Comparison of ENCODE assay signal across 1 cellular context in the genomic region with DNA sequence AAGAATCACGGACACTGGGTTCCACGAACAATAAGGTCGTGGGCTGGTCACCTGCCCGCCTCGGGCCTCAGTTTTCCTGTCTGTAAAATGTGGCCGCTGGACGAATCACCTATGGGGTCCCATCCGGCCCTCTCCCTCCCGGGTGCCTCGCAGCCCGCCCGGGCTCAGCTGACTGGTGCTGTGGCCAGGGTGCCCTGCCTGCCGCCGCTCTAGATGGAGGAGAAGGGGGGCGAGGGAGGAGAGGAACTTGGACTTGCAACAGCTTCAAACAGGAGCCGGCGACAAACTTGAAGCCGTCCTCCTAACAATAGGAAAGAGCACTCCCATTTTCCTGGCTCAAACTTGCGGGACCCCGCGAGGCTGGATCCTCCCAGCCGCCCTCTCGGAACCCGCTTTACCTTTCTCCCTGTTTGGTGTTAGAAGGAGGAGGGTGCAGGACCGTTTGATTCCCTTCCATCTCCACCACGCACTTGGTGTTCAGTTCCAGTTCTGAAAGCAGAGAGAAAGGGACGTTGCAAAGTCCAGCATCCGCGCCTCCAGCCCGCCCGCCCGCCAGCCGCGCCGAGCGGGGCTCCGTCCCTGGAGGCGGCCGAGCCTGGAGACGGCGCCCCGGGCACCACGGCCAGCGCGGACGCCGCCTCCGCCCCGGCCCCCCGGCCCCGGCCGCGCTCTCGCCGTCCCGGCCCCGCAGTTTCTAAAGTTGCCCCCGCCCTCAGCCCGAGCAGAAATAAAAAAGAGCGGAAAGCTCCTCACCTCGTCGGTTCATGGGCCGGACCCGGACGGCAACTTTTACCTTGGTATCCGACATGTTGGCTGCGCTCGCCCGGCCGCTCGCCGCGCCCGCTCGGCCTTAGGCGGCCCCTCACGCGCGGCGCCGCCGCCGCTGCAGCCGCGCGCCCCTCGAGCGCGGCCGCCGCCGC.
TF ChIP-seq lines count a peak whose summit lies in the region.

No MANE protein-coding gene starts in this region.

TF ChIP-seq in HepG2, 621 proteins besides CTCF, POLR2A, EP300 and RAD21 (continued from another document and continues in another):
- TF ChIP-seq, protein P1, sequence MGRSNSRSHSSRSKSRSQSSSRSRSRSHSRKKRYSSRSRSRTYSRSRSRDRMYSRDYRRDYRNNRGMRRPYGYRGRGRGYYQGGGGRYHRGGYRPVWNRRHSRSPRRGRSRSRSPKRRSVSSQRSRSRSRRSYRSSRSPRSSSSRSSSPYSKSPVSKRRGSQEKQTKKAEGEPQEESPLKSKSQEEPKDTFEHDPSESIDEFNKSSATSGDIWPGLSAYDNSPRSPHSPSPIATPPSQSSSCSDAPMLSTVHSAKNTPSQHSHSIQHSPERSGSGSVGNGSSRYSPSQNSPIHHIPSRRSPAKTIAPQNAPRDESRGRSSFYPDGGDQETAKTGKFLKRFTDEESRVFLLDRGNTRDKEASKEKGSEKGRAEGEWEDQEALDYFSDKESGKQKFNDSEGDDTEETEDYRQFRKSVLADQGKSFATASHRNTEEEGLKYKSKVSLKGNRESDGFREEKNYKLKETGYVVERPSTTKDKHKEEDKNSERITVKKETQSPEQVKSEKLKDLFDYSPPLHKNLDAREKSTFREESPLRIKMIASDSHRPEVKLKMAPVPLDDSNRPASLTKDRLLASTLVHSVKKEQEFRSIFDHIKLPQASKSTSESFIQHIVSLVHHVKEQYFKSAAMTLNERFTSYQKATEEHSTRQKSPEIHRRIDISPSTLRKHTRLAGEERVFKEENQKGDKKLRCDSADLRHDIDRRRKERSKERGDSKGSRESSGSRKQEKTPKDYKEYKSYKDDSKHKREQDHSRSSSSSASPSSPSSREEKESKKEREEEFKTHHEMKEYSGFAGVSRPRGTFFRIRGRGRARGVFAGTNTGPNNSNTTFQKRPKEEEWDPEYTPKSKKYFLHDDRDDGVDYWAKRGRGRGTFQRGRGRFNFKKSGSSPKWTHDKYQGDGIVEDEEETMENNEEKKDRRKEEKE (IDR thresholded peaks at IDR 0.05) = no peak
- TF ChIP-seq CERS6 (CRISPR knock-in tag; IDR thresholded peaks at IDR 0.05) (no peak), ZFP41 (CRISPR knock-in tag; IDR thresholded peaks at IDR 0.05; ENCODE audit: borderline replicate concordance) (no peak), KMT2B (CRISPR knock-in tag; IDR thresholded peaks at IDR 0.05) (peak; percentile 85), ZNF496 (CRISPR knock-in tag; IDR thresholded peaks at IDR 0.05; ENCODE audit: insufficient replicate concordance) (no peak), MATR3 (CRISPR knock-in tag; IDR thresholded peaks at IDR 0.05) (no peak), ZNF44 (CRISPR knock-in tag; IDR thresholded peaks at IDR 0.05) (no peak), ISX (CRISPR knock-in tag; conservative IDR thresholded peaks at IDR 0.05) (0 out of 2 replicates have a peak, but pooled peaks have one; percentile 34), KAT8 (CRISPR knock-in tag; IDR thresholded peaks at IDR 0.05) (0 out of 2 replicates have a peak, but pooled peaks have one; percentile 16), ATAD3A (CRISPR knock-in tag; IDR thresholded peaks at IDR 0.05) (no peak), ATF1 (CRISPR knock-in tag; IDR thresholded peaks at IDR 0.05) (no peak), PCBP1 (IDR thresholded peaks at IDR 0.05; ENCODE audit: borderline replicate concordance, low read depth, low read length) (0 out of 2 replicates have a peak, but pooled peaks have one; percentile 41), GTF2F1 (IDR thresholded peaks at IDR 0.05; ENCODE audit: low read length) (no peak), ZFP91 (CRISPR knock-in tag; IDR thresholded peaks at IDR 0.05; ENCODE audit: borderline replicate concordance) (peak; percentile 63; the same call in 1 of the 2 replicates), THAP11 (CRISPR knock-in tag; IDR thresholded peaks at IDR 0.05) (no peak; the same call in 1 of the 2 replicates), ZNF543 (CRISPR knock-in tag; IDR thresholded peaks at IDR 0.05) (no peak), ARHGAP35 (CRISPR knock-in tag; IDR thresholded peaks at IDR 0.05; ENCODE audit: borderline replicate concordance) (peak; percentile 67; the same call in 1 of the 2 replicates), KDM1A (CRISPR knock-in tag; IDR thresholded peaks at IDR 0.05) (peak; percentile 76), ZNF788 (CRISPR knock-in tag; IDR thresholded peaks at IDR 0.05; ENCODE audit: borderline replicate concordance) (no peak), ZBTB43 (CRISPR knock-in tag; conservative IDR thresholded peaks at IDR 0.05) (peak; percentile 49; the same call in 1 of the 2 replicates), ADNP (CRISPR knock-in tag; IDR thresholded peaks at IDR 0.05) (no peak), KAT2B (IDR thresholded peaks at IDR 0.05; ENCODE audit: borderline replicate concordance, low read depth, low read length) (no peak), ZNF768 (CRISPR knock-in tag; IDR thresholded peaks at IDR 0.05) (peak; percentile 52), HMG20A (CRISPR knock-in tag; IDR thresholded peaks at IDR 0.05; ENCODE audit: borderline replicate concordance) (peak; percentile 37; the same call in 1 of the 2 replicates), NAIF1 (CRISPR knock-in tag; IDR thresholded peaks at IDR 0.05; ENCODE audit: borderline replicate concordance) (0 out of 2 replicates have a peak, but pooled peaks have one; percentile 39), PAF1 (CRISPR knock-in tag; IDR thresholded peaks at IDR 0.05) (no peak), TFDP2 (CRISPR knock-in tag; IDR thresholded peaks at IDR 0.05) (peak; percentile 43; the same call in 1 of the 2 replicates), CENPT (CRISPR knock-in tag; IDR thresholded peaks at IDR 0.05; ENCODE audit: low read depth) (no peak), ZSCAN20 (CRISPR knock-in tag; IDR thresholded peaks at IDR 0.05; ENCODE audit: borderline replicate concordance) (no peak), ZMAT3 (CRISPR knock-in tag; conservative IDR thresholded peaks at IDR 0.05) (no peak), MTF1 (CRISPR knock-in tag; IDR thresholded peaks at IDR 0.05) (no peak), ZNF232 (CRISPR knock-in tag; IDR thresholded peaks at IDR 0.05; ENCODE audit: borderline replicate concordance) (no peak; the same call in 1 of the 2 replicates), TIGD3 (CRISPR knock-in tag; IDR thresholded peaks at IDR 0.05; ENCODE audit: borderline replicate concordance) (no peak), ZNF598 (CRISPR knock-in tag; IDR thresholded peaks at IDR 0.05; ENCODE audit: borderline replicate concordance) (no peak), KLF11 (CRISPR knock-in tag; IDR thresholded peaks at IDR 0.05) (no peak), ELF1 (CRISPR knock-in tag; IDR thresholded peaks at IDR 0.05) (0 out of 2 replicates have a peak, but pooled peaks have one; percentile 12), ZMYM2 (CRISPR knock-in tag; IDR thresholded peaks at IDR 0.05) (peak; percentile 64; the same call in 1 of the 2 replicates), GATA4 (IDR thresholded peaks at IDR 0.05; ENCODE audit: borderline replicate concordance, low read depth) (no peak; the same call in 1 of the 2 replicates), SNAPC2 (CRISPR knock-in tag; IDR thresholded peaks at IDR 0.05) (no peak), ZNF329 (CRISPR knock-in tag; IDR thresholded peaks at IDR 0.05; ENCODE audit: low read depth) (peak; percentile 16; the same call in 1 of the 2 replicates), KDM3A (CRISPR knock-in tag; IDR thresholded peaks at IDR 0.05; ENCODE audit: low read depth) (peak; percentile 58; the same call in 1 of the 2 replicates), KDM5B (CRISPR knock-in tag; IDR thresholded peaks at IDR 0.05; ENCODE audit: borderline replicate concordance) (peak; percentile 75; the same call in 1 of the 2 replicates), TBX3 (IDR thresholded peaks at IDR 0.05; ENCODE audit: borderline replicate concordance) (0 out of 2 replicates have a peak, but pooled peaks have one; percentile 11), CBX2 (IDR thresholded peaks at IDR 0.05; ENCODE audit: low read depth, low read length) (no peak), CBX2 (CRISPR knock-in tag; IDR thresholded peaks at IDR 0.05; ENCODE audit: low read depth) (no peak), DNMT3B (CRISPR knock-in tag; conservative IDR thresholded peaks at IDR 0.05) (no peak), ZNF607 (CRISPR knock-in tag; IDR thresholded peaks at IDR 0.05; ENCODE audit: borderline replicate concordance) (0 out of 2 replicates have a peak, but pooled peaks have one; percentile 44), MIXL1 (CRISPR knock-in tag; IDR thresholded peaks at IDR 0.05) (no peak), SNAPC5 (CRISPR knock-in tag; IDR thresholded peaks at IDR 0.05; ENCODE audit: borderline replicate concordance) (no peak), CHCHD3 (CRISPR knock-in tag; IDR thresholded peaks at IDR 0.05) (no peak), RBM39 (IDR thresholded peaks at IDR 0.05; ENCODE audit: low read depth, low read length, poor library complexity, severe bottlenecking) (peak; percentile 73)
- TF ChIP-seq, protein P2, sequence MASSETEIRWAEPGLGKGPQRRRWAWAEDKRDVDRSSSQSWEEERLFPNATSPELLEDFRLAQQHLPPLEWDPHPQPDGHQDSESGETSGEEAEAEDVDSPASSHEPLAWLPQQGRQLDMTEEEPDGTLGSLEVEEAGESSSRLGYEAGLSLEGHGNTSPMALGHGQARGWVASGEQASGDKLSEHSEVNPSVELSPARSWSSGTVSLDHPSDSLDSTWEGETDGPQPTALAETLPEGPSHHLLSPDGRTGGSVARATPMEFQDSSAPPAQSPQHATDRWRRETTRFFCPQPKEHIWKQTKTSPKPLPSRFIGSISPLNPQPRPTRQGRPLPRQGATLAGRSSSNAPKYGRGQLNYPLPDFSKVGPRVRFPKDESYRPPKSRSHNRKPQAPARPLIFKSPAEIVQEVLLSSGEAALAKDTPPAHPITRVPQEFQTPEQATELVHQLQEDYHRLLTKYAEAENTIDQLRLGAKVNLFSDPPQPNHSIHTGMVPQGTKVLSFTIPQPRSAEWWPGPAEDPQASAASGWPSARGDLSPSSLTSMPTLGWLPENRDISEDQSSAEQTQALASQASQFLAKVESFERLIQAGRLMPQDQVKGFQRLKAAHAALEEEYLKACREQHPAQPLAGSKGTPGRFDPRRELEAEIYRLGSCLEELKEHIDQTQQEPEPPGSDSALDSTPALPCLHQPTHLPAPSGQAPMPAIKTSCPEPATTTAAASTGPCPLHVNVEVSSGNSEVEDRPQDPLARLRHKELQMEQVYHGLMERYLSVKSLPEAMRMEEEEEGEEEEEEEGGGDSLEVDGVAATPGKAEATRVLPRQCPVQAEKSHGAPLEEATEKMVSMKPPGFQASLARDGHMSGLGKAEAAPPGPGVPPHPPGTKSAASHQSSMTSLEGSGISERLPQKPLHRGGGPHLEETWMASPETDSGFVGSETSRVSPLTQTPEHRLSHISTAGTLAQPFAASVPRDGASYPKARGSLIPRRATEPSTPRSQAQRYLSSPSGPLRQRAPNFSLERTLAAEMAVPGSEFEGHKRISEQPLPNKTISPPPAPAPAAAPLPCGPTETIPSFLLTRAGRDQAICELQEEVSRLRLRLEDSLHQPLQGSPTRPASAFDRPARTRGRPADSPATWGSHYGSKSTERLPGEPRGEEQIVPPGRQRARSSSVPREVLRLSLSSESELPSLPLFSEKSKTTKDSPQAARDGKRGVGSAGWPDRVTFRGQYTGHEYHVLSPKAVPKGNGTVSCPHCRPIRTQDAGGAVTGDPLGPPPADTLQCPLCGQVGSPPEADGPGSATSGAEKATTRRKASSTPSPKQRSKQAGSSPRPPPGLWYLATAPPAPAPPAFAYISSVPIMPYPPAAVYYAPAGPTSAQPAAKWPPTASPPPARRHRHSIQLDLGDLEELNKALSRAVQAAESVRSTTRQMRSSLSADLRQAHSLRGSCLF (CRISPR knock-in tag; IDR thresholded peaks at IDR 0.05; ENCODE audit: borderline replicate concordance) = no peak
